Comparison of ENCODE assay signal across 8 cellular contexts in genomic region chr1:110339427-110340206, GRCh38. TPM values are rescaled to one million over a fixed set of nuclear protein-coding genes. Genes with fewer than 3 reads are reported as not detected.
DNase-seq lines count a peak whose midpoint lies in the region; ATAC-seq lines count a peak whose summit lies in the region.

No MANE protein-coding gene starts in this region.

- H3K27me3 ChIP-seq in SJSA1 (replicated peaks) = no peaks in the 10 kb centered on the region

- H3K27ac ChIP-seq in SJSA1 = peak overlapping the region; percentile 79

- peak overlapping the region; percentile 75 for H3K4me3 ChIP-seq in SJSA1
- peak overlapping the region; percentile 99 for H3K4me3 ChIP-seq in iPS-18c (ENCODE audit: insufficient read depth, low read depth, low read length)

- DNase-seq in ELF-1 (ENCODE audit: low read depth, low spot score) = peak; percentile 74
- DNase-seq in SJSA1 (ENCODE audit: low read depth in 1 of 2, low spot score in 2 of 2) = peak in 1 of 2 experiments; percentile 56
- DNase-seq in astrocyte of the hippocampus (ENCODE audit: low read depth, low spot score) = peak; percentile 75
- DNase-seq in stimulated activated CD4-positive, alpha-beta T cell treated with anti-CD3 and anti-CD28 coated beads, Interleukin-15, amount 100 ng/mL, for 1 hour (ENCODE audit: low read depth in 1 of 2, low spot score in 1 of 2) = peak; percentile 12 to 27
- no peak for DNase-seq in occipital lobe (lab: John Stamatoyannopoulos, UW)

- ATAC-seq in HG02973 (IDR thresholded peaks at IDR 0.05; ENCODE audit: unreplicated experiment) (peak; percentile 2), HG02610 (IDR thresholded peaks at IDR 0.05; ENCODE audit: unreplicated experiment) (no peak)

- H3K4me1 ChIP-seq in SJSA1 (replicated peaks) = peaks cover 22% of the 10 kb centered on the region

- H3K9me3 ChIP-seq in SJSA1 (replicated peaks) (no peaks in the 10 kb centered on the region), iPS-18c (ENCODE audit: control insufficient read depth, insufficient read depth, low read length) (no peaks in the 10 kb centered on the region)

- peaks cover 53% of the 10 kb centered on the region for H3K36me3 ChIP-seq in SJSA1

RNA-seq across cellular contexts. Expression of gene RBM15, which starts 0.4 kb away (rescaled TPM):
- total RNA-seq in SJSA1 (2014; rRNA removed; shearing (Covaris generic)) = 25.5 and 35.2 TPM in 2 replicates
- total RNA-seq in occipital lobe = 47.1 TPM

RNA-seq across cellular contexts. Expression of gene SLC16A4, which starts 51.2 kb away (rescaled TPM):
- 7.0 and 17.4 TPM in 2 replicates for total RNA-seq in SJSA1 (2014; rRNA removed; shearing (Covaris generic))
- total RNA-seq in occipital lobe = 5.8 TPM
